Comparison of ENCODE assay signal across 29 cellular contexts in the genomic region with DNA sequence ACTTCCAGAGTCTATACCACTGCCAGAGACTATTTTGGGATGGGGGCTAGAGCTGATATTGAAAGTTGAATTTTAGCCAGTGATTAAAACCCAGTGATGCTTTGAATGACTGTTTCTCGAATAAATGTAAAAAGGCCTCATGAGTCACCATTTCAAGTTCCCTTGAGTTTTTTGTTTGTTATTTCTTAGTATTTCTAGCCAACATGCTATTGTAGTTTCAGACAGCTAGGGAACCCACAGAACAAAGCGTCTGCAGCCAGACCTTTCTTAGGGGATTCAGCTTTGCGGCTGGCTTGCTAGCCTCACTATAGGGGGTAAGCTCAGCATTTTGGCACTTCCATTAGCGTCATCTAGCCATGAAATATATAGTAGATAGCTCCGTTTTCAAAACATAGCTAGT.
A peak's percentile ranks its signal among the peaks of the same experiment; 100 is the strongest.
DNase-seq lines count a peak whose midpoint lies in the region; ATAC-seq and TF ChIP-seq lines count a peak whose summit lies in the region.
"Had no signal": no experiment of that assay in that cellular context is flagged by ENCODE, and none has a peak within 500 bp of the region (broad histone marks: within the 10 kb centered on the region; RNA-seq: fewer than 3 reads in every experiment).

No MANE protein-coding gene starts in this region.

- H3K9me3 ChIP-seq in SK-N-SH: no peaks in the 10 kb centered on the region
- H3K9me3 ChIP-seq in tibial artery: no peaks in the 10 kb centered on the region
- no peaks in the 10 kb centered on the region for H3K9me3 ChIP-seq in WERI-Rb-1 (ENCODE audit: severe bottlenecking)
- H3K9me3 ChIP-seq: BLaER1, upper lobe of left lung had no signal

- H3K27me3 ChIP-seq in SK-N-SH (ENCODE audit: insufficient read depth): no peaks in the 10 kb centered on the region
- H3K27me3 ChIP-seq in tibial artery: no peaks in the 10 kb centered on the region
- H3K27me3 ChIP-seq in WERI-Rb-1 (ENCODE audit: insufficient read depth, low read depth, severe bottlenecking): no peaks in the 10 kb centered on the region
- H3K27me3 ChIP-seq: BLaER1, cardiac muscle cell, dorsolateral prefrontal cortex, upper lobe of left lung had no signal

- no peaks in the 10 kb centered on the region for H3K9me3 Mint-ChIP-seq in activated CD8-positive, alpha-beta memory T cell treated with anti-CD3 and anti-CD28 coated beads, Interleukin-2, amount 10 ng/mL, durations not matched to agents 7 days and 5 days (ENCODE audit: low read depth)
- H3K9me3 Mint-ChIP-seq: activated naive CD8-positive, alpha-beta T cell treated with anti-CD3 and anti-CD28 coated beads for 36 hours; activated T-helper 2 cell treated with anti-CD3 and anti-CD28 coated beads, Interferon-gamma antibody, Interleukin-2, Interleukin-4, amounts not matched to agents 10 μg/mL and 5 μg/mL and 100 μg/mL, durations not matched to agents 14 hours and 24 hours and 36 hours; T-helper 2 cell treated with Interferon-gamma antibody and Interleukin-4, amounts not matched to agents 5 μg/mL and 100 μg/mL, for 36 hours; WTC11 had no signal

- no peaks in the 10 kb centered on the region for H3K9me2 ChIP-seq in SK-N-SH

- H3K27ac Mint-ChIP-seq in activated CD8-positive, alpha-beta memory T cell treated with anti-CD3 and anti-CD28 coated beads, Interleukin-2, amount 10 ng/mL, durations not matched to agents 7 days and 5 days: no peak overlapping the region
- H3K27ac Mint-ChIP-seq: activated naive CD8-positive, alpha-beta T cell treated with anti-CD3 and anti-CD28 coated beads for 36 hours; activated T-helper 2 cell treated with anti-CD3 and anti-CD28 coated beads, Interferon-gamma antibody, Interleukin-2, Interleukin-4, amounts not matched to agents 10 μg/mL and 5 μg/mL and 100 μg/mL, durations not matched to agents 14 hours and 24 hours and 36 hours; T-helper 2 cell treated with Interferon-gamma antibody and Interleukin-4, amounts not matched to agents 5 μg/mL and 100 μg/mL, for 36 hours; WTC11 had no signal

- H3K36me3 Mint-ChIP-seq in activated CD8-positive, alpha-beta memory T cell treated with anti-CD3 and anti-CD28 coated beads, Interleukin-2, amount 10 ng/mL, durations not matched to agents 7 days and 5 days: no peaks in the 10 kb centered on the region
- H3K36me3 Mint-ChIP-seq: activated naive CD8-positive, alpha-beta T cell treated with anti-CD3 and anti-CD28 coated beads for 36 hours had no signal

- POLR2A ChIA-PET in SK-N-SH (lab: Yijun Ruan, JAX): no interaction called here

- peaks cover 11% of the 10 kb centered on the region for H3K4me1 Mint-ChIP-seq in activated CD8-positive, alpha-beta memory T cell treated with anti-CD3 and anti-CD28 coated beads, Interleukin-2, amount 10 ng/mL, durations not matched to agents 7 days and 5 days

- peaks cover 88% of the 10 kb centered on the region for H3F3A ChIP-seq in SK-N-SH (replicated peaks; ENCODE audit: insufficient read depth)

- TF ChIP-seq CTCF in SK-N-SH (IDR thresholded peaks at IDR 0.05): no peak
- peak; percentile 26 for TF ChIP-seq CTCF in cardiac fibroblast (IDR thresholded peaks at IDR 0.05; ENCODE audit: low read depth, low read length)
- TF ChIP-seq CTCF in tibial artery (IDR thresholded peaks at IDR 0.05): no peak
- no peak for TF ChIP-seq CTCF in WERI-Rb-1 (IDR thresholded peaks at IDR 0.05; ENCODE audit: low read depth, low read length)

- H3K27ac ChIP-seq in SK-N-SH (ENCODE audit: low read depth in 2 of 2, low read length in 1 of 2): peak overlapping the region in 1 of 2 experiments; percentile 100; a peak in 2 of 4 replicates
- peak overlapping the region; percentile 20 to 53 for H3K27ac ChIP-seq in tibial artery
- H3K27ac ChIP-seq in WERI-Rb-1: no peak overlapping the region
- H3K27ac ChIP-seq: 22Rv1, BLaER1, RWPE1, upper lobe of left lung had no signal

- WGBS in SK-N-SH (ENCODE audit: low lambda C conversion rate): 78% methylated on average over 5 of the region's 5 CpGs

- no peak overlapping the region for H2AFZ ChIP-seq in SK-N-SH (ENCODE audit: low read depth)

- no peak for ATAC-seq in SK-N-SH treated with all-trans-retinoic acid at 6 μM for 48 hours
- ATAC-seq in activated CD8-positive, alpha-beta memory T cell treated with anti-CD3 and anti-CD28 coated beads, Interleukin-2, amount 10 ng/mL, durations not matched to agents 7 days and 5 days: no peak
- ATAC-seq: right cardiac atrium, WTC11 had no signal

- CTCF ChIA-PET in SK-N-SH (lab: Yijun Ruan, JAX): interaction anchor here (1.0 to 1.4 kb wide), 3 partner anchors 18 to 142 kb away, joined by 4 to 5 read pairs (median 4); no protein-coding TSS in a partner anchor
- CTCF ChIA-PET in activated CD8-positive, alpha-beta memory T cell treated with anti-CD3 and anti-CD28 coated beads, Interleukin-2, amount 10 ng/mL, durations not matched to agents 7 days and 5 days (lab: Charles Lee): interaction anchor here (0.8 to 0.9 kb wide), 2 partner anchors 39 to 191 kb away, joined by 3 to 5 read pairs; no protein-coding TSS in a partner anchor

- H3K4me1 ChIP-seq in SK-N-SH (ENCODE audit: control insufficient read depth in 1 of 2, insufficient read depth in 2 of 2, low read depth in 1 of 2, low read length in 1 of 2): peaks cover 6 to 13% of the 10 kb centered on the region in 2 experiments
- H3K4me1 ChIP-seq in tibial artery: peaks cover 0 to 83% (median 33%) of the 10 kb centered on the region in 4 donors

- intact Hi-C loops in tibial artery (cut with DNase I; ENCODE audit: low total_unique reads): no loop called here

- no peak for TF ChIP-seq EP300 in SK-N-SH (IDR thresholded peaks at IDR 0.05; ENCODE audit: borderline replicate concordance in 1 of 2, low read depth in 1 of 2, low read length in 1 of 2)

- DNase-seq in SK-N-SH (no peak), cardiac fibroblast (ENCODE audit: low read depth in 2 of 2) (peak; percentile 40 to 75), iris pigment epithelial cell (ENCODE audit: low read depth) (peak; percentile 70), tibial artery (no peak), globus pallidus (ENCODE audit: low spot score) (no peak), WERI-Rb-1 (no peak)
- no peak for DNase-seq in activated CD8-positive, alpha-beta memory T cell treated with anti-CD3 and anti-CD28 coated beads, Interleukin-2, amount 10 ng/mL, durations not matched to agents 7 days and 5 days
- DNase-seq: activated CD4-positive, alpha-beta T cell treated with anti-CD3 and anti-CD28 coated beads, Interleukin-2, amount 50 U/mL, for 4 hours; activated CD8-positive, alpha-beta memory T cell treated with anti-CD3 and anti-CD28 coated beads, Interleukin-2, amount 50 U/mL, for 48 hours; activated naive CD8-positive, alpha-beta T cell treated with anti-CD3 and anti-CD28 coated beads for 36 hours; dorsolateral prefrontal cortex; EL; mammary epithelial cell; NCI-H146; NCI-H2171; NCI-H526; occipital lobe; right cardiac atrium; stimulated activated CD4-positive, alpha-beta T cell treated with anti-CD3 and anti-CD28 coated beads, Interleukin-15, amount 100 ng/mL, for 24 hours; stimulated activated CD8-positive, alpha-beta memory T cell treated with anti-CD3 and anti-CD28 coated beads, Interleukin-4, amount 100 ng/mL, for 48 hours; upper lobe of left lung had no signal

- TF ChIP-seq RAD21 in SK-N-SH (IDR thresholded peaks at IDR 0.05; ENCODE audit: low read length): no peak

- no peak overlapping the region for H3K4me3 Mint-ChIP-seq in activated CD8-positive, alpha-beta memory T cell treated with anti-CD3 and anti-CD28 coated beads, Interleukin-2, amount 10 ng/mL, durations not matched to agents 7 days and 5 days
- H3K4me3 Mint-ChIP-seq: activated naive CD8-positive, alpha-beta T cell treated with anti-CD3 and anti-CD28 coated beads for 36 hours; T-helper 2 cell treated with Interferon-gamma antibody and Interleukin-4, amounts not matched to agents 5 μg/mL and 100 μg/mL, for 36 hours; WTC11 had no signal

- H3K4me3 ChIP-seq in SK-N-SH (ENCODE audit: low read depth in 2 of 2, low read length in 1 of 2) (no peak overlapping the region), cardiac fibroblast (replicated peaks in 1 of 2; ENCODE audit: low read depth in 2 of 2, low read length in 2 of 2) (no peak overlapping the region), tibial artery (no peak overlapping the region), WERI-Rb-1 (ENCODE audit: low read depth, low read length) (no peak overlapping the region)
- H3K4me3 ChIP-seq: BLaER1, cardiac muscle cell, dorsolateral prefrontal cortex, upper lobe of left lung had no signal

- H3K4me2 ChIP-seq in SK-N-SH: no peak overlapping the region
- H3K4me2 ChIP-seq: BLaER1 had no signal

- H3K36me3 ChIP-seq in SK-N-SH (replicated peaks in 1 of 2; ENCODE audit: control insufficient read depth in 1 of 2, insufficient read depth in 2 of 2, low read length in 1 of 2) (peaks cover 78 to 86% of the 10 kb centered on the region in 2 experiments), tibial artery (peaks cover 50 to 75% (median 55%) of the 10 kb centered on the region in 3 donors), WERI-Rb-1 (peaks cover 85% of the 10 kb centered on the region)
- H3K36me3 ChIP-seq: BLaER1 had no signal

- no peak overlapping the region for H3K9ac ChIP-seq in SK-N-SH
- H3K9ac ChIP-seq: BLaER1 had no signal

- peaks cover 19% of the 10 kb centered on the region for H3K27me3 Mint-ChIP-seq in activated CD8-positive, alpha-beta memory T cell treated with anti-CD3 and anti-CD28 coated beads, Interleukin-2, amount 10 ng/mL, durations not matched to agents 7 days and 5 days

- peaks cover 3% of the 10 kb centered on the region; the same call in 1 of the 2 replicates for H3K79me2 ChIP-seq in SK-N-SH (ENCODE audit: insufficient read depth)

- H4K20me1 ChIP-seq in SK-N-SH (ENCODE audit: insufficient read depth): 0 out of 2 replicates have a peak, but pooled peaks cover 4% of the 10 kb centered on the region
- H4K20me1 ChIP-seq: BLaER1 had no signal

TF ChIP-seq in SK-N-SH, 30 proteins besides CTCF, POLR2A, EP300 and RAD21 (continues in another document):
- TF ChIP-seq, protein P1, sequence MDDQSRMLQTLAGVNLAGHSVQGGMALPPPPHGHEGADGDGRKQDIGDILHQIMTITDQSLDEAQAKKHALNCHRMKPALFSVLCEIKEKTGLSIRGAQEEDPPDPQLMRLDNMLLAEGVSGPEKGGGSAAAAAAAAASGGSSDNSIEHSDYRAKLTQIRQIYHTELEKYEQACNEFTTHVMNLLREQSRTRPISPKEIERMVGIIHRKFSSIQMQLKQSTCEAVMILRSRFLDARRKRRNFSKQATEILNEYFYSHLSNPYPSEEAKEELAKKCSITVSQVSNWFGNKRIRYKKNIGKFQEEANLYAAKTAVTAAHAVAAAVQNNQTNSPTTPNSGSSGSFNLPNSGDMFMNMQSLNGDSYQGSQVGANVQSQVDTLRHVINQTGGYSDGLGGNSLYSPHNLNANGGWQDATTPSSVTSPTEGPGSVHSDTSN (IDR thresholded peaks at IDR 0.05): no peak

TF ChIP-seq in SK-N-SH treated with all-trans-retinoic acid at 6 μM for 48 hours, 23 proteins besides CTCF, POLR2A, EP300 and RAD21 (continues in another document):
- no peak for TF ChIP-seq PPARA (CRISPR knock-in tag; IDR thresholded peaks at IDR 0.05; ENCODE audit: borderline replicate concordance)
- no peak for TF ChIP-seq ZFP3 (CRISPR knock-in tag; IDR thresholded peaks at IDR 0.05)
- no peak for TF ChIP-seq GLIS3 (CRISPR knock-in tag; IDR thresholded peaks at IDR 0.05)

Comparison
In these comparisons a context has a peak if more than half of its experiments do, and no peak if none do; other contexts are left out.
1. DNase-seq: peak in cardiac fibroblast (2 of 2) and iris pigment epithelial cell (single experiment); none in SK-N-SH (single experiment), tibial artery (0 of 2), globus pallidus (single experiment), activated CD8-positive, alpha-beta memory T cell treated with anti-CD3 and anti-CD28 coated beads, Interleukin-2, amount 10 ng/mL, durations not matched to agents 7 days and 5 days (single experiment) and WERI-Rb-1 (single experiment).